16 cellular contexts compared by ENCODE assay signal in genomic region chr12:6849427-6849826, GRCh38. TPM values are rescaled to one million over a fixed set of nuclear protein-coding genes. Genes with fewer than 3 reads are reported as not detected.
DNase-seq lines count a peak whose midpoint lies in the region; ATAC-seq, FAIRE-seq and TF ChIP-seq lines count a peak whose summit lies in the region.
"Had no signal": no experiment of that assay in that cellular context is flagged by ENCODE, and none has a peak within 500 bp of the region (broad histone marks: within the 10 kb centered on the region; RNA-seq: fewer than 3 reads in every experiment).

No MANE protein-coding gene starts in this region.

- no peaks in the 10 kb centered on the region for H3K9me3 Mint-ChIP-seq in activated CD4-positive, alpha-beta T cell treated with anti-CD3 and anti-CD28 coated beads, Interleukin-2, amount 10 ng/mL, durations not matched to agents 24 days and 14 days
- H3K9me3 Mint-ChIP-seq in activated CD4-positive, alpha-beta memory T cell treated with anti-CD3 and anti-CD28 coated beads for 36 hours = no peaks in the 10 kb centered on the region
- H3K9me3 Mint-ChIP-seq in nephron progenitor cell = no peaks in the 10 kb centered on the region
- H3K9me3 Mint-ChIP-seq: memory B cell had no signal

- H3K27ac Mint-ChIP-seq in activated CD4-positive, alpha-beta T cell treated with anti-CD3 and anti-CD28 coated beads, Interleukin-2, amount 10 ng/mL, durations not matched to agents 24 days and 14 days = no peak overlapping the region
- no peak overlapping the region for H3K27ac Mint-ChIP-seq in activated CD4-positive, alpha-beta memory T cell treated with anti-CD3 and anti-CD28 coated beads for 36 hours
- no peak overlapping the region for H3K27ac Mint-ChIP-seq in nephron progenitor cell
- H3K27ac Mint-ChIP-seq: memory B cell had no signal

- intact Hi-C loops in activated CD4-positive, alpha-beta T cell treated with anti-CD3 and anti-CD28 coated beads, Interleukin-2, amount 10 ng/mL, durations not matched to agents 24 days and 14 days (cut with micrococcal nuclease) = no loop called here
- intact Hi-C loops in activated CD4-positive, alpha-beta memory T cell treated with anti-CD3 and anti-CD28 coated beads for 36 hours (cut with micrococcal nuclease) = no loop called here

- no peaks in the 10 kb centered on the region for H3K27me3 Mint-ChIP-seq in activated CD4-positive, alpha-beta T cell treated with anti-CD3 and anti-CD28 coated beads, Interleukin-2, amount 10 ng/mL, durations not matched to agents 24 days and 14 days
- no peaks in the 10 kb centered on the region for H3K27me3 Mint-ChIP-seq in activated CD4-positive, alpha-beta memory T cell treated with anti-CD3 and anti-CD28 coated beads for 36 hours
- H3K27me3 Mint-ChIP-seq in nephron progenitor cell (ENCODE audit: low read depth, poor library complexity) = peaks cover 3% of the 10 kb centered on the region
- H3K27me3 Mint-ChIP-seq: memory B cell had no signal

- H3K4me3 Mint-ChIP-seq in activated CD4-positive, alpha-beta T cell treated with anti-CD3 and anti-CD28 coated beads, Interleukin-2, amount 10 ng/mL, durations not matched to agents 24 days and 14 days = peak overlapping the region; percentile 89
- peak overlapping the region; percentile 95 for H3K4me3 Mint-ChIP-seq in activated CD4-positive, alpha-beta memory T cell treated with anti-CD3 and anti-CD28 coated beads for 36 hours
- H3K4me3 Mint-ChIP-seq in nephron progenitor cell = peak overlapping the region; percentile 94
- H3K4me3 Mint-ChIP-seq: memory B cell had no signal

- no peak for DNase-seq in activated CD4-positive, alpha-beta T cell treated with anti-CD3 and anti-CD28 coated beads, Interleukin-2, amount 10 ng/mL, durations not matched to agents 24 days and 14 days
- DNase-seq in activated CD4-positive, alpha-beta T cell treated with anti-CD3 and anti-CD28 coated beads for 1 hour = no peak
- DNase-seq in GM19239 (ENCODE audit: insufficient read length, low spot score) = no peak
- DNase-seq in activated CD4-positive, alpha-beta memory T cell treated with anti-CD3 and anti-CD28 coated beads for 36 hours = no peak
- DNase-seq in nephron progenitor cell = no peak
- DNase-seq in foreskin fibroblast = no peak
- no peak for DNase-seq in SK-N-DZ (ENCODE audit: low spot score)
- DNase-seq: GM23248, Kasumi-1, NCI-H1930, NCI-H526, testis had no signal

- CTCF ChIA-PET in activated CD4-positive, alpha-beta memory T cell treated with anti-CD3 and anti-CD28 coated beads for 36 hours (lab: Charles Lee) = interaction anchor here (2.2 to 2.3 kb wide), 2 partner anchors 14 to 23 kb away, joined by 8 to 13 read pairs; partner anchors contain the start of gene SPSB2

- ATAC-seq in HG03432 (IDR thresholded peaks at IDR 0.05; ENCODE audit: unreplicated experiment) = no peak

- H3K4me3 ChIP-seq in foreskin fibroblast (ENCODE audit: low read depth in 1 of 2, low read length in 2 of 2) = no peak overlapping the region
- H3K4me3 ChIP-seq: ascending aorta, testis had no signal

- peaks cover 36% of the 10 kb centered on the region for H3K36me3 Mint-ChIP-seq in activated CD4-positive, alpha-beta T cell treated with anti-CD3 and anti-CD28 coated beads, Interleukin-2, amount 10 ng/mL, durations not matched to agents 24 days and 14 days (ENCODE audit: low read depth)
- H3K36me3 Mint-ChIP-seq in activated CD4-positive, alpha-beta memory T cell treated with anti-CD3 and anti-CD28 coated beads for 36 hours = peaks cover 22% of the 10 kb centered on the region
- peaks cover 52% of the 10 kb centered on the region for H3K36me3 Mint-ChIP-seq in nephron progenitor cell (ENCODE audit: low read depth)

- POLR2A ChIA-PET in activated CD4-positive, alpha-beta memory T cell treated with anti-CD3 and anti-CD28 coated beads for 36 hours (lab: Charles Lee) = no interaction called here

- peak; percentile 49 for FAIRE-seq in GM19239 (lab: Jason Lieb, UNC)
- FAIRE-seq: TTC549 had no signal

- TF ChIP-seq CTCF in nephron progenitor cell (IDR thresholded peaks at IDR 0.05) (no peak), foreskin fibroblast (IDR thresholded peaks at IDR 0.05; ENCODE audit: low read depth, low read length) (no peak)

- peaks cover 43% of the 10 kb centered on the region for H3K4me1 Mint-ChIP-seq in activated CD4-positive, alpha-beta T cell treated with anti-CD3 and anti-CD28 coated beads, Interleukin-2, amount 10 ng/mL, durations not matched to agents 24 days and 14 days
- peaks cover 24% of the 10 kb centered on the region for H3K4me1 Mint-ChIP-seq in activated CD4-positive, alpha-beta memory T cell treated with anti-CD3 and anti-CD28 coated beads for 36 hours (ENCODE audit: low read depth)
- peaks cover 47% of the 10 kb centered on the region for H3K4me1 Mint-ChIP-seq in nephron progenitor cell

RNA-seq across cellular contexts. Expression of gene CDCA3, which starts 1.7 kb away (rescaled TPM):
- 32.6 and 33.7 TPM in 2 replicates for total RNA-seq in activated CD4-positive, alpha-beta T cell treated with anti-CD3 and anti-CD28 coated beads, Interleukin-2, amount 10 ng/mL, durations not matched to agents 24 days and 14 days
- 10 to 100 TPM; 80.3 to 87.8 TPM for total RNA-seq in activated CD4-positive, alpha-beta memory T cell treated with anti-CD3 and anti-CD28 coated beads for 36 hours
- 72.9 and 97.2 TPM in 2 replicates for polyA plus RNA-seq in SK-N-DZ (2014; cell fraction: cytosol; rRNA removed)
- polyA plus RNA-seq in SK-N-DZ (2014; cell fraction: nucleus; rRNA removed) = 191 and 199 TPM in 2 replicates
- total RNA-seq: ascending aorta had no signal

RNA-seq across cellular contexts. Expression of gene USP5, which starts 2.5 kb away (rescaled TPM):
- 121 TPM in 2 replicates for total RNA-seq in activated CD4-positive, alpha-beta T cell treated with anti-CD3 and anti-CD28 coated beads, Interleukin-2, amount 10 ng/mL, durations not matched to agents 24 days and 14 days
- 100 to 1,000 TPM; 125 to 130 TPM for total RNA-seq in activated CD4-positive, alpha-beta memory T cell treated with anti-CD3 and anti-CD28 coated beads for 36 hours
- polyA plus RNA-seq in SK-N-DZ (2014; cell fraction: cytosol; rRNA removed) = 126 and 127 TPM in 2 replicates
- 193 and 196 TPM in 2 replicates for polyA plus RNA-seq in SK-N-DZ (2014; cell fraction: nucleus; rRNA removed)

RNA-seq across cellular contexts. Expression of gene GNB3, which starts 8.7 kb away (rescaled TPM):
- 1.6 and 1.7 TPM in 2 replicates for total RNA-seq in activated CD4-positive, alpha-beta T cell treated with anti-CD3 and anti-CD28 coated beads, Interleukin-2, amount 10 ng/mL, durations not matched to agents 24 days and 14 days
- under 1 TPM; 0.22 to 0.78 TPM for total RNA-seq in activated CD4-positive, alpha-beta memory T cell treated with anti-CD3 and anti-CD28 coated beads for 36 hours
- 8.4 and 16.4 TPM in 2 replicates for polyA plus RNA-seq in SK-N-DZ (2014; cell fraction: cytosol; rRNA removed)
- polyA plus RNA-seq in SK-N-DZ (2014; cell fraction: nucleus; rRNA removed) = 110 and 150 TPM in 2 replicates

RNA-seq across cellular contexts. Expression of gene TPI1, which starts 17.9 kb away (rescaled TPM):
- 1,614 and 1,630 TPM in 2 replicates for total RNA-seq in activated CD4-positive, alpha-beta T cell treated with anti-CD3 and anti-CD28 coated beads, Interleukin-2, amount 10 ng/mL, durations not matched to agents 24 days and 14 days
- 1,000 to 10,000 TPM; 1,432 to 1,495 TPM for total RNA-seq in activated CD4-positive, alpha-beta memory T cell treated with anti-CD3 and anti-CD28 coated beads for 36 hours
- polyA plus RNA-seq in SK-N-DZ (2014; cell fraction: cytosol; rRNA removed) = 2,395 and 2,806 TPM in 2 replicates
- 1,106 and 1,586 TPM in 2 replicates for polyA plus RNA-seq in SK-N-DZ (2014; cell fraction: nucleus; rRNA removed)

RNA-seq across cellular contexts. Expression of gene P3H3, which starts 21.2 kb away (rescaled TPM):
- total RNA-seq in activated CD4-positive, alpha-beta T cell treated with anti-CD3 and anti-CD28 coated beads, Interleukin-2, amount 10 ng/mL, durations not matched to agents 24 days and 14 days = 4.1 and 4.7 TPM in 2 replicates
- total RNA-seq in activated CD4-positive, alpha-beta memory T cell treated with anti-CD3 and anti-CD28 coated beads for 36 hours = 1 to 10 TPM; 2.5 to 2.7 TPM
- polyA plus RNA-seq in SK-N-DZ (2014; cell fraction: cytosol; rRNA removed) = 34.5 and 38.9 TPM in 2 replicates
- 221 and 272 TPM in 2 replicates for polyA plus RNA-seq in SK-N-DZ (2014; cell fraction: nucleus; rRNA removed)
